15 cellular contexts compared by ENCODE assay signal in the genomic region with DNA sequence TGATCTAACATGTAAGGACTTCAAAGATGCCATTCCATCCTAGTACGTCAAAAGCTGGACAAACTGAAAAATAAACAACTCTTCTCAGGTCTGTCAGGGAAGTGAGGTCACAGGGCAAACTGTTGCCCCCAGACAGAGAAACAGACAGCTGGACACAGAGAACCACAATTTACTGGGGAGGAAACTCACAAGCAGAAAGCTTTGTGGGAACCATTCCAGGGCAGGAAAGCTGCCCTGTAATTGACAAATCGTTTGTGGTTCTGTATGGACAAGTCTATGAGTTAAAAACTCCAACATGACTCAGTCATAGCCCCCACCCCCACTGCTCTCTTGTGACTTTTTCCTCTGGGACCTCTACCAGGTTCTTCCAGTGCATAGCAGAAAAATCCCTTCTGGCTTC. TPM values are rescaled to one million over a fixed set of nuclear protein-coding genes. Genes with fewer than 3 reads are reported as not detected.
DNase-seq lines count a peak whose midpoint lies in the region; ATAC-seq, FAIRE-seq and TF ChIP-seq lines count a peak whose summit lies in the region.
"Had no signal": no experiment of that assay in that cellular context is flagged by ENCODE, and none has a peak within 500 bp of the region (broad histone marks: within the 10 kb centered on the region; RNA-seq: fewer than 3 reads in every experiment).

No MANE protein-coding gene starts in this region.

- intact Hi-C loops in endothelial cell of umbilical vein (cut with micrococcal nuclease), result loop anchor here (5.0 kb wide), 1 partner anchor 1079 kb away; no protein-coding TSS in a partner anchor

- no peak overlapping the region for H3K4me2 ChIP-seq in endothelial cell of umbilical vein (ENCODE audit: insufficient read depth, low read length)

- H4K20me1 ChIP-seq in endothelial cell of umbilical vein (replicated peaks; ENCODE audit: control insufficient read depth, extremely low read depth, insufficient read depth, low read length), result no peaks in the 10 kb centered on the region

- peak; percentile 58 for DNase-seq in EL
- DNase-seq in MV-4-11 (lab: John Stamatoyannopoulos, UW), result peak; percentile 86
- DNase-seq in endothelial cell of umbilical vein (ENCODE audit: low read depth, low spot score), result peak; percentile 78
- DNase-seq in non-pigmented ciliary epithelial cell (ENCODE audit: low read depth), result peak; percentile 57
- DNase-seq in NCI-H2107 (lab: John Stamatoyannopoulos, UW), result no peak
- DNase-seq in mucosa of gallbladder (ENCODE audit: low spot score), result no peak
- DNase-seq: naive B cell; NCI-H1930; RPMI8226; stimulated activated naive B cell treated with anti-CD40 and anti-IgM and Interleukin-4, amounts not matched to agents 10 μg/mL and 1 μg/mL and 100 μg/mL, for 72 hours; WERI-Rb-1 had no signal

- H3K27me3 ChIP-seq in endothelial cell of umbilical vein (ENCODE audit: control insufficient read depth in 2 of 2, insufficient read depth in 2 of 2, low read length in 2 of 2), result no peaks in the 10 kb centered on the region

- POLR2A ChIA-PET in endothelial cell of umbilical vein (lab: Charles Lee), result no interaction called here

- no peak overlapping the region for H2AFZ ChIP-seq in endothelial cell of umbilical vein (ENCODE audit: low read depth, low read length)

- no peaks in the 10 kb centered on the region for H3K9me1 ChIP-seq in endothelial cell of umbilical vein (replicated peaks; ENCODE audit: control insufficient read depth, extremely low read depth, insufficient read depth, low read length)

- no peaks in the 10 kb centered on the region for H3K9me3 ChIP-seq in endothelial cell of umbilical vein (replicated peaks; ENCODE audit: control insufficient read depth, insufficient read depth, low read length)

- no peaks in the 10 kb centered on the region for H3K4me1 ChIP-seq in endothelial cell of umbilical vein (ENCODE audit: control insufficient read depth, extremely low read depth, insufficient read depth, low read length)

- CTCF ChIA-PET in endothelial cell of umbilical vein (lab: Charles Lee), result interaction anchor here (0.8 to 4.1 kb wide), 13 partner anchors 10 to 1048 kb away, joined by 3 to 24 read pairs (median 10); partner anchors contain the start of genes MCEE, NAGK and PAIP2B

- H3K79me2 ChIP-seq in endothelial cell of umbilical vein (ENCODE audit: control insufficient read depth, insufficient read depth, low read length), result no peaks in the 10 kb centered on the region

- no peaks in the 10 kb centered on the region for H3K36me3 ChIP-seq in endothelial cell of umbilical vein (ENCODE audit: control insufficient read depth in 2 of 2, extremely low read depth in 1 of 2, insufficient read depth in 2 of 2, low read length in 2 of 2)
- H3K36me3 ChIP-seq: WERI-Rb-1 had no signal

- TF ChIP-seq CTCF in endothelial cell of umbilical vein (IDR thresholded peaks at IDR 0.05; ENCODE audit: extremely low read depth in 1 of 2, insufficient read depth in 1 of 2, low read depth in 1 of 2, low read length in 2 of 2), result no peak

- H3K27ac ChIP-seq in endothelial cell of umbilical vein (ENCODE audit: insufficient read depth, low read depth, low read length), result no peak overlapping the region
- H3K27ac ChIP-seq: WERI-Rb-1 had no signal

- no peak for TF ChIP-seq POLR2A in endothelial cell of umbilical vein (IDR thresholded peaks at IDR 0.05; ENCODE audit: low read depth, low read length)

- dilution Hi-C loops in endothelial cell of umbilical vein (cut with MboI; ENCODE audit: extremely low pct_ligation_motif_present, low sequenced_read_pairs), result no loop called here

- H3K4me3 ChIP-seq in endothelial cell of umbilical vein (replicated peaks in 1 of 3; ENCODE audit: insufficient read depth in 1 of 3, low read depth in 1 of 3, low read length in 3 of 3), result no peak overlapping the region
- H3K4me3 ChIP-seq: GM12878 had no signal

- H3K9ac ChIP-seq in endothelial cell of umbilical vein (replicated peaks; ENCODE audit: extremely low read depth, insufficient read depth, low read length), result no peak overlapping the region

- FAIRE-seq in endothelial cell of umbilical vein (lab: Jason Lieb, UNC), result no peak
- FAIRE-seq: GM12878 had no signal

- BruUV-seq in endothelial cell of umbilical vein (replicated peaks; lab: Mats Ljungman, UMichigan), result no TSS peak

- no peak for ATAC-seq in HG03354 (IDR thresholded peaks at IDR 0.05; ENCODE audit: poor library complexity, severe bottlenecking, unreplicated experiment)
- no peak for ATAC-seq in HG03159 (IDR thresholded peaks at IDR 0.05; ENCODE audit: unreplicated experiment)
- ATAC-seq: activated T-helper 17 cell treated with anti-CD3 and anti-CD28 coated beads, Interleukin-2, amount 50 U/mL, for 72 hours; GM12878; stimulated activated naive B cell treated with anti-CD40 and anti-IgM and Interleukin-4, amounts not matched to agents 10 μg/mL and 1 μg/mL and 100 μg/mL, for 72 hours had no signal

TF ChIP-seq in endothelial cell of umbilical vein, 7 proteins besides CTCF, POLR2A, EP300 and RAD21:
- TF ChIP-seq EZH2 (IDR thresholded peaks at IDR 0.05; ENCODE audit: borderline replicate concordance, low read depth, low read length, severe bottlenecking) (no peak), FOS (IDR thresholded peaks at IDR 0.05; ENCODE audit: borderline replicate concordance, insufficient read depth, low read length) (no peak), POLR2AphosphoS5 (IDR thresholded peaks at IDR 0.05; ENCODE audit: insufficient read depth, low read depth, low read length) (no peak), MYC (IDR thresholded peaks at IDR 0.05; ENCODE audit: low read depth, low read length) (no peak), JUN (IDR thresholded peaks at IDR 0.05; ENCODE audit: borderline replicate concordance, insufficient read depth, insufficient read length, low read depth) (no peak), GATA2 (IDR thresholded peaks at IDR 0.05; ENCODE audit: insufficient read depth, insufficient read length, low read depth, low read length) (no peak)
- TF ChIP-seq, protein P1, sequence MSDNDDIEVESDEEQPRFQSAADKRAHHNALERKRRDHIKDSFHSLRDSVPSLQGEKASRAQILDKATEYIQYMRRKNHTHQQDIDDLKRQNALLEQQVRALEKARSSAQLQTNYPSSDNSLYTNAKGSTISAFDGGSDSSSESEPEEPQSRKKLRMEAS (IDR thresholded peaks at IDR 0.05; ENCODE audit: insufficient read depth, insufficient read length), result no peak

RNA-seq across cellular contexts. Expression of gene MCEE, which starts 28.4 kb away (rescaled TPM):
- total RNA-seq in endothelial cell of umbilical vein (6.8 and 9.9 TPM in 2 replicates), mucosa of gallbladder (15.8 TPM)
- 4.0 and 4.9 TPM in 2 replicates for polyA plus RNA-seq in endothelial cell of umbilical vein
- 5.4 and 6.2 TPM in 2 replicates for polyA plus RNA-seq in endothelial cell of umbilical vein (2011; cell fraction: cytosol; rRNA removed)
- polyA plus RNA-seq in endothelial cell of umbilical vein (2011; cell fraction: nucleus; rRNA removed), result 10.3 and 10.4 TPM in 2 replicates
- polyA plus RNA-seq in endothelial cell of umbilical vein (2012), result 8.0 and 8.2 TPM in 2 replicates
- polyA minus RNA-seq in endothelial cell of umbilical vein, result 2.7 and 3.5 TPM in 2 replicates
- 5.7 TPM for polyA minus RNA-seq in endothelial cell of umbilical vein (2011; cell fraction: cytosol; rRNA and poly(A)+ RNA removed)
- polyA minus RNA-seq in endothelial cell of umbilical vein (2011; cell fraction: nucleus; rRNA and poly(A)+ RNA removed), result 7.8 and 8.1 TPM in 2 replicates

RNA-seq across cellular contexts. Expression of gene MPHOSPH10, which starts 28.8 kb away (rescaled TPM):
- total RNA-seq in endothelial cell of umbilical vein, result 31.4 and 38.8 TPM in 2 replicates
- polyA plus RNA-seq in endothelial cell of umbilical vein, result 3.0 and 4.4 TPM in 2 replicates
- polyA plus RNA-seq in endothelial cell of umbilical vein (2011; cell fraction: cytosol; rRNA removed), result 7.6 and 8.7 TPM in 2 replicates
- polyA plus RNA-seq in endothelial cell of umbilical vein (2011; cell fraction: nucleus; rRNA removed), result 12.2 and 18.2 TPM in 2 replicates
- 22.3 and 31.5 TPM in 2 replicates for polyA plus RNA-seq in endothelial cell of umbilical vein (2012)
- 4.8 and 4.9 TPM in 2 replicates for polyA minus RNA-seq in endothelial cell of umbilical vein
- 14.4 TPM for polyA minus RNA-seq in endothelial cell of umbilical vein (2011; cell fraction: cytosol; rRNA and poly(A)+ RNA removed)
- 12.8 and 14.5 TPM in 2 replicates for polyA minus RNA-seq in endothelial cell of umbilical vein (2011; cell fraction: nucleus; rRNA and poly(A)+ RNA removed)
- total RNA-seq in mucosa of gallbladder, result 31.4 TPM

RNA-seq across cellular contexts. Expression of gene NAGK, which starts 33.2 kb away (rescaled TPM):
- total RNA-seq in endothelial cell of umbilical vein (125 and 130 TPM in 2 replicates), mucosa of gallbladder (104 TPM)
- polyA plus RNA-seq in endothelial cell of umbilical vein, result 184 and 192 TPM in 2 replicates
- 123 and 135 TPM in 2 replicates for polyA plus RNA-seq in endothelial cell of umbilical vein (2011; cell fraction: cytosol; rRNA removed)
- polyA plus RNA-seq in endothelial cell of umbilical vein (2011; cell fraction: nucleus; rRNA removed), result 232 and 233 TPM in 2 replicates
- polyA plus RNA-seq in endothelial cell of umbilical vein (2012), result 129 and 145 TPM in 2 replicates
- 84.1 and 95.5 TPM in 2 replicates for polyA minus RNA-seq in endothelial cell of umbilical vein
- 15.2 TPM for polyA minus RNA-seq in endothelial cell of umbilical vein (2011; cell fraction: cytosol; rRNA and poly(A)+ RNA removed)
- polyA minus RNA-seq in endothelial cell of umbilical vein (2011; cell fraction: nucleus; rRNA and poly(A)+ RNA removed), result 49.8 and 61.5 TPM in 2 replicates

Comparison
In these comparisons a context has a peak if more than half of its experiments do, and no peak if none do; other contexts are left out.
1. DNase-seq: peak in EL (single experiment), MV-4-11 (single experiment), endothelial cell of umbilical vein (single experiment) and non-pigmented ciliary epithelial cell (single experiment); none in NCI-H2107 (single experiment) and mucosa of gallbladder (single experiment).